In the genomic region with DNA sequence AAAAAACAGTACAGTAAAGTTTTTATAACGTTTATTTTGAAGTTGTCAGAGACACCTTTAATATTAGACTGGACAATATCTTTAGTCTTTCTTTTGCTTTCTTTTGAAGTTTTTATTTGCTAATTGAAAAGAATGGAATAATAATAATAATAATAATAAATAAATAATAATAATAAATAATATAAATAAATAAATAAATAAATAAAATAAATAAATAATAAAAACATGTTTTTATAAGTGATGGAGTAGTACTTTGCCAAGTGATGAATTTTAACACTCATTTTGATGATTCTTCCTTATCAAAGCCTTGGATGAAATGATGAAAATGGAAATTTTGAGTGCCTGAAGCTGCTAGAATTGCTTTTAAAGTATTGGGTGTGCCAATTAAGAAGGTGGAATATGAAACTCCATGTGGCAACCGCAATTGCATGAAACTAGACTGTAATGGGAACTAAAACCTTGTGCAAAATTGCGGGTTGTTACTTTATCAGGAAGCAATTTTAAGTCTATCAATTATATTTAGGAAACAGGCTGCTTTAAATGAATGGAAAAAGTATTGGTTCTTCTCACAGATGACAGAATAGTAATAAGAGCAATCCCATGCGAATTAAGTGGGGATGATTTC, we compare ENCODE assay signal across 14 cellular contexts. TPM values are rescaled to one million over a fixed set of nuclear protein-coding genes. Genes with fewer than 3 reads are reported as not detected.
DNase-seq lines count a peak whose midpoint lies in the region; TF ChIP-seq lines count a peak whose summit lies in the region.
"Had no signal": no experiment of that assay in that cellular context is flagged by ENCODE, and none has a peak within 500 bp of the region (broad histone marks: within the 10 kb centered on the region; RNA-seq: fewer than 3 reads in every experiment).

No MANE protein-coding gene starts in this region.

- TF ChIP-seq POLR2A in vagina (IDR thresholded peaks at IDR 0.05) = no peak

- H3K4me1 ChIP-seq in vagina = peaks cover 59% of the 10 kb centered on the region
- H3K4me1 ChIP-seq: body of pancreas, parathyroid adenoma had no signal

- H3K36me3 ChIP-seq in vagina = peaks cover 0 to 27% of the 10 kb centered on the region in 2 donors

- H3K9me3 Mint-ChIP-seq in activated naive CD4-positive, alpha-beta T cell treated with anti-CD3 and anti-CD28 coated beads for 36 hours = no peaks in the 10 kb centered on the region
- no peaks in the 10 kb centered on the region for H3K9me3 Mint-ChIP-seq in activated CD4-positive, alpha-beta memory T cell treated with anti-CD3 and anti-CD28 coated beads for 36 hours

- H3K27me3 ChIP-seq in vagina = no peaks in the 10 kb centered on the region
- H3K27me3 ChIP-seq: body of pancreas, thyroid gland had no signal

- POLR2A ChIA-PET in activated CD4-positive, alpha-beta memory T cell treated with anti-CD3 and anti-CD28 coated beads for 36 hours (lab: Charles Lee) = interaction anchor here (1.5 kb wide), 1 partner anchor 22 kb away, joined by 4 read pairs; no protein-coding TSS in a partner anchor

- H3K27ac Mint-ChIP-seq in activated naive CD4-positive, alpha-beta T cell treated with anti-CD3 and anti-CD28 coated beads for 36 hours = peak overlapping the region; percentile 60
- peak overlapping the region; percentile 77 for H3K27ac Mint-ChIP-seq in activated CD4-positive, alpha-beta memory T cell treated with anti-CD3 and anti-CD28 coated beads for 36 hours
- H3K27ac Mint-ChIP-seq: B cell had no signal

- H3K27me3 Mint-ChIP-seq in activated naive CD4-positive, alpha-beta T cell treated with anti-CD3 and anti-CD28 coated beads for 36 hours (ENCODE audit: low read depth) = no peaks in the 10 kb centered on the region
- H3K27me3 Mint-ChIP-seq in activated CD4-positive, alpha-beta memory T cell treated with anti-CD3 and anti-CD28 coated beads for 36 hours = no peaks in the 10 kb centered on the region

- H3K4me3 ChIP-seq in fibroblast of villous mesenchyme (ENCODE audit: low read depth, low read length) (peak overlapping the region; percentile 2), vagina (no peak overlapping the region)
- H3K4me3 ChIP-seq: body of pancreas, thyroid gland had no signal

- peak overlapping the region; percentile 32 for H3K4me3 Mint-ChIP-seq in activated naive CD4-positive, alpha-beta T cell treated with anti-CD3 and anti-CD28 coated beads for 36 hours
- peak overlapping the region; percentile 41 for H3K4me3 Mint-ChIP-seq in activated CD4-positive, alpha-beta memory T cell treated with anti-CD3 and anti-CD28 coated beads for 36 hours
- H3K4me3 Mint-ChIP-seq: B cell had no signal

- CTCF ChIA-PET in activated naive CD4-positive, alpha-beta T cell treated with anti-CD3 and anti-CD28 coated beads for 36 hours (lab: Charles Lee) = interaction anchor here (0.5 to 2.2 kb wide), 6 partner anchors 24 to 668 kb away, joined by 3 to 9 read pairs (median 4); no protein-coding TSS in a partner anchor
- CTCF ChIA-PET in activated CD4-positive, alpha-beta memory T cell treated with anti-CD3 and anti-CD28 coated beads for 36 hours (lab: Charles Lee) = interaction anchor here (1.1 to 2.0 kb wide), 3 partner anchors 12 to 48 kb away, joined by 3 to 8 read pairs (median 4); no protein-coding TSS in a partner anchor

- no peak for DNase-seq in activated naive CD4-positive, alpha-beta T cell treated with anti-CD3 and anti-CD28 coated beads for 36 hours
- DNase-seq in activated naive CD4-positive, alpha-beta T cell treated with Interleukin-2 at 50 U/mL for 16 hours = no peak
- DNase-seq in activated CD4-positive, alpha-beta memory T cell treated with anti-CD3 and anti-CD28 coated beads for 36 hours = no peak
- no peak for DNase-seq in fibroblast of villous mesenchyme (ENCODE audit: low read depth)
- no peak for DNase-seq in vagina (ENCODE audit: extremely low spot score in 2 of 2)
- DNase-seq in SW 1271 (lab: John Stamatoyannopoulos, UW) = no peak
- no peak for DNase-seq in AG08396 (ENCODE audit: low spot score)
- DNase-seq in NCI-H526 treated with DMSO at 0.1 percent for 48 hours (lab: John Stamatoyannopoulos, UW) = no peak
- DNase-seq: activated CD4-positive, alpha-beta T cell treated with anti-CD3 and anti-CD28 coated beads for 48 hours; body of pancreas; NCI-H2029; thyroid gland had no signal

- intact Hi-C loops in activated naive CD4-positive, alpha-beta T cell treated with anti-CD3 and anti-CD28 coated beads for 36 hours (cut with micrococcal nuclease) = loop anchor here (1.0 to 10.0 kb wide), 9 partner anchors 11 to 1989 kb away; partner anchors contain the start of genes CARNMT1, CEMIP2 and ZFAND5
- intact Hi-C loops in activated CD4-positive, alpha-beta memory T cell treated with anti-CD3 and anti-CD28 coated beads for 36 hours (cut with micrococcal nuclease) = loop anchor here (1.0 to 10.0 kb wide), 4 partner anchors 7 to 1869 kb away; partner anchors contain the start of gene CARNMT1
- intact Hi-C loops in vagina (cut with DNase I) = no loop called here

- peak overlapping the region; percentile 91 for H3K27ac ChIP-seq in vagina
- H3K27ac ChIP-seq: body of pancreas, parathyroid adenoma had no signal

- H3K4me1 Mint-ChIP-seq in activated naive CD4-positive, alpha-beta T cell treated with anti-CD3 and anti-CD28 coated beads for 36 hours (ENCODE audit: low read depth) = peaks cover 70% of the 10 kb centered on the region
- H3K4me1 Mint-ChIP-seq in activated CD4-positive, alpha-beta memory T cell treated with anti-CD3 and anti-CD28 coated beads for 36 hours (ENCODE audit: low read depth) = peaks cover 76% of the 10 kb centered on the region
- H3K4me1 Mint-ChIP-seq: B cell had no signal

- TF ChIP-seq CTCF in fibroblast of villous mesenchyme (IDR thresholded peaks at IDR 0.05; ENCODE audit: insufficient read depth, low read depth, low read length) = no peak
- no peak for TF ChIP-seq CTCF in vagina (IDR thresholded peaks at IDR 0.05)

- peaks cover 7% of the 10 kb centered on the region for H3K36me3 Mint-ChIP-seq in activated naive CD4-positive, alpha-beta T cell treated with anti-CD3 and anti-CD28 coated beads for 36 hours (ENCODE audit: low read depth)
- peaks cover 20% of the 10 kb centered on the region for H3K36me3 Mint-ChIP-seq in activated CD4-positive, alpha-beta memory T cell treated with anti-CD3 and anti-CD28 coated beads for 36 hours

- H3K9me3 ChIP-seq in vagina = no peaks in the 10 kb centered on the region
- H3K9me3 ChIP-seq: body of pancreas, thyroid gland had no signal

RNA-seq across cellular contexts. Expression of gene ANXA1, which starts 4.4 kb away (rescaled TPM):
- 10 to 100 TPM; 17.9 to 19.9 TPM for total RNA-seq in activated naive CD4-positive, alpha-beta T cell treated with anti-CD3 and anti-CD28 coated beads for 36 hours
- 10 to 100 TPM; 67.7 to 67.9 TPM for total RNA-seq in activated CD4-positive, alpha-beta memory T cell treated with anti-CD3 and anti-CD28 coated beads for 36 hours
- 526 and 798 TPM in 2 replicates for total RNA-seq in fibroblast of villous mesenchyme
- total RNA-seq in vagina = 834 TPM
